8 cellular contexts compared by ENCODE assay signal in genomic region chr7:139340037-139340807, GRCh38. TPM values are rescaled to one million over a fixed set of nuclear protein-coding genes. Genes with fewer than 3 reads are reported as not detected.
DNase-seq lines count a peak whose midpoint lies in the region; ATAC-seq and TF ChIP-seq lines count a peak whose summit lies in the region.

No MANE protein-coding gene starts in this region.

- peak overlapping the region; percentile 46 to 75; a peak in 3 of 4 replicates for H3K4me3 ChIP-seq in DND-41 (ENCODE audit: low read depth in 1 of 2, low read length in 2 of 2)
- H3K4me3 ChIP-seq in Panc1 (ENCODE audit: low read depth in 2 of 2, low read length in 2 of 2), result peak overlapping the region; percentile 69 to 90
- peak overlapping the region; percentile 75 to 92 (median 78) for H3K4me3 ChIP-seq in esophagus muscularis mucosa
- H3K4me3 ChIP-seq in muscle layer of duodenum (ENCODE audit: low read depth in 1 of 2, low read length in 2 of 2), result peak overlapping the region; percentile 81 to 88

- no TSS peak for BruUV-seq in Panc1 (replicated peaks; lab: Mats Ljungman, UMichigan)

- intact Hi-C loops in Panc1 (cut with micrococcal nuclease; ENCODE audit: unreplicated experiment) (no loop called here), esophagus muscularis mucosa (cut with DNase I) (no loop called here)

- no peaks in the 10 kb centered on the region for H3K9me3 ChIP-seq in DND-41 (ENCODE audit: insufficient read depth, low read length, severe bottlenecking)
- no peaks in the 10 kb centered on the region for H3K9me3 ChIP-seq in KOPT-K1 (ENCODE audit: insufficient read depth, low read length, poor library complexity, severe bottlenecking)
- H3K9me3 ChIP-seq in Panc1 (ENCODE audit: control insufficient read depth, insufficient read depth, low read depth, low read length), result peaks cover 6% of the 10 kb centered on the region; the same call in 1 of the 2 replicates
- H3K9me3 ChIP-seq in esophagus muscularis mucosa, result peaks cover 0 to 8% (median 2%) of the 10 kb centered on the region in 4 donors
- no peaks in the 10 kb centered on the region for H3K9me3 ChIP-seq in muscle layer of duodenum (ENCODE audit: control insufficient read depth in 1 of 2, low read length in 2 of 2)

- H3K9me3 Mint-ChIP-seq in activated T-cell treated with anti-CD3 and anti-CD28 coated beads, Interleukin-2, amount 50 U/mL, for 72 hours, result peaks cover 4 to 9% of the 10 kb centered on the region in 2 donors

- H3K9ac ChIP-seq in DND-41 (ENCODE audit: low read depth, low read length), result peak overlapping the region; percentile 88

- peaks cover 22% of the 10 kb centered on the region for H3K4me1 Mint-ChIP-seq in activated T-cell treated with anti-CD3 and anti-CD28 coated beads, Interleukin-2, amount 50 U/mL, for 72 hours (ENCODE audit: low read depth)

- no peaks in the 10 kb centered on the region for H4K20me1 ChIP-seq in DND-41 (ENCODE audit: insufficient read depth, low read length)

- ATAC-seq in DND-41 (ENCODE audit: insufficient read depth, low read depth), result peak; percentile 79
- peak; percentile 88 for ATAC-seq in GM21825 (IDR thresholded peaks at IDR 0.05; ENCODE audit: unreplicated experiment)
- peak; percentile 90 for ATAC-seq in Panc1
- peak; percentile 83 to 85 for ATAC-seq in activated T-cell treated with anti-CD3 and anti-CD28 coated beads, Interleukin-2, amount 50 U/mL, for 72 hours (replicated peaks in 1 of 2)

- POLR2A ChIA-PET in Panc1 (lab: Charles Lee), result interaction anchor here (0.6 to 1.0 kb wide), 2 partner anchors 20 to 111 kb away, joined by 3 to 4 read pairs; partner anchors contain the start of gene LUC7L2

- peak overlapping the region; percentile 100 for H3K27ac Mint-ChIP-seq in activated T-cell treated with anti-CD3 and anti-CD28 coated beads, Interleukin-2, amount 50 U/mL, for 72 hours

- H3K4me3 Mint-ChIP-seq in activated T-cell treated with anti-CD3 and anti-CD28 coated beads, Interleukin-2, amount 50 U/mL, for 72 hours, result peak overlapping the region; percentile 92 to 94

- 3% methylated on average over 37 of the region's 66 CpGs for WGBS in esophagus muscularis mucosa

- H2AFZ ChIP-seq in DND-41 (ENCODE audit: low read depth, low read length), result peak overlapping the region; percentile 79

- peaks cover 33% of the 10 kb centered on the region for H3K79me2 ChIP-seq in DND-41 (ENCODE audit: insufficient read depth, low read length)

- H3K36me3 Mint-ChIP-seq in activated T-cell treated with anti-CD3 and anti-CD28 coated beads, Interleukin-2, amount 50 U/mL, for 72 hours (ENCODE audit: insufficient read depth in 2 of 2), result peaks cover 11 to 13% of the 10 kb centered on the region in 2 donors

- no peak for TF ChIP-seq POLR2A in esophagus muscularis mucosa (IDR thresholded peaks at IDR 0.05; ENCODE audit: low read depth)

- H3K27me3 ChIP-seq in DND-41 (ENCODE audit: insufficient read depth, low read length, poor library complexity) (no peaks in the 10 kb centered on the region), Panc1 (ENCODE audit: control insufficient read depth, insufficient read depth, low read length) (no peaks in the 10 kb centered on the region), esophagus muscularis mucosa (no peaks in the 10 kb centered on the region), muscle layer of duodenum (ENCODE audit: low read depth, low read length) (no peaks in the 10 kb centered on the region)

- DNase-seq in DND-41 (peak; percentile 99), Panc1 (ENCODE audit: low read depth, low spot score) (peak; percentile 100), esophagus muscularis mucosa (ENCODE audit: extremely low spot score) (peak; percentile 100)
- DNase-seq in activated T-cell treated with anti-CD3 and anti-CD28 coated beads, Interleukin-2, amount 50 U/mL, for 72 hours, result peak; percentile 98
- peak; percentile 95 for DNase-seq in stimulated activated CD8-positive, alpha-beta memory T cell treated with anti-CD3 and anti-CD28 coated beads, Interleukin-7, amount 100 ng/mL, for 24 hours (ENCODE audit: low read depth)

- H3K36me3 ChIP-seq in DND-41 (ENCODE audit: insufficient read depth, low read length) (peaks cover 7% of the 10 kb centered on the region), KOPT-K1 (ENCODE audit: insufficient read depth, low read length) (peaks cover 1% of the 10 kb centered on the region; the same call in 1 of the 2 replicates), Panc1 (ENCODE audit: control insufficient read depth, insufficient read depth, low read length) (no peaks in the 10 kb centered on the region; the same call in 1 of the 2 replicates), esophagus muscularis mucosa (peaks cover 0 to under 1% (median 0%) of the 10 kb centered on the region in 4 donors), muscle layer of duodenum (ENCODE audit: control insufficient read depth in 1 of 2, insufficient read depth in 2 of 2, low read length in 2 of 2) (peaks cover 0 to 7% of the 10 kb centered on the region in 2 donors)

- H3K4me2 ChIP-seq in DND-41 (ENCODE audit: insufficient read depth, low read length), result peak overlapping the region; percentile 82

- H3K27me3 Mint-ChIP-seq in activated T-cell treated with anti-CD3 and anti-CD28 coated beads, Interleukin-2, amount 50 U/mL, for 72 hours (ENCODE audit: low read depth), result no peaks in the 10 kb centered on the region

- peak overlapping the region; percentile 95 for H3K27ac ChIP-seq in DND-41 (ENCODE audit: low read length)
- H3K27ac ChIP-seq in KOPT-K1 (ENCODE audit: low read depth, low read length, poor library complexity, severe bottlenecking), result peak overlapping the region; percentile 95
- peak overlapping the region; percentile 98 for H3K27ac ChIP-seq in Panc1 (ENCODE audit: low read length)
- peak overlapping the region; percentile 97 to 100 (median 98) for H3K27ac ChIP-seq in esophagus muscularis mucosa (replicated peaks in 1 of 4)
- H3K27ac ChIP-seq in muscle layer of duodenum (ENCODE audit: low read length), result peak overlapping the region; percentile 99

- CTCF ChIA-PET in Panc1 (lab: Charles Lee), result no interaction called here

- peak; percentile 75 for TF ChIP-seq CTCF in DND-41 (IDR thresholded peaks at IDR 0.05; ENCODE audit: borderline replicate concordance, extremely low read depth, low read length, poor library complexity, severe bottlenecking)
- peak; percentile 91 for TF ChIP-seq CTCF in Panc1 (IDR thresholded peaks at IDR 0.05)
- TF ChIP-seq CTCF in esophagus muscularis mucosa (IDR thresholded peaks at IDR 0.05), result peak; percentile 74 to 83 (median 82)

- H3K4me1 ChIP-seq in DND-41 (ENCODE audit: insufficient read depth, low read length) (peaks cover 26% of the 10 kb centered on the region), Panc1 (ENCODE audit: control insufficient read depth, insufficient read depth, low read length) (peaks cover 8% of the 10 kb centered on the region), esophagus muscularis mucosa (peaks cover 9 to 20% (median 18%) of the 10 kb centered on the region in 4 donors), muscle layer of duodenum (ENCODE audit: control insufficient read depth in 1 of 2, insufficient read depth in 2 of 2, low read length in 2 of 2) (peaks cover 5 to 12% of the 10 kb centered on the region in 2 donors)

- in situ Hi-C loops in Panc1 (cut with HindIII; ENCODE audit: low pct_unique_long_range_greater_than_20kb, low sequenced_read_pairs), result no loop called here

- no peak for TF ChIP-seq EP300 in esophagus muscularis mucosa (IDR thresholded peaks at IDR 0.05)

RNA-seq across cellular contexts. Expression of gene FMC1, which starts 0.9 kb away (rescaled TPM):
- total RNA-seq in Panc1 (2021; ENCODE audit: unreplicated experiment), result 12.7 TPM
- 18.5 TPM for polyA plus RNA-seq in Panc1 (2012; ENCODE audit: insufficient read length)
- total RNA-seq in activated T-cell treated with anti-CD3 and anti-CD28 coated beads, Interleukin-2, amount 50 U/mL, for 72 hours, result 10 to 100 TPM in 1 of 2 donors, 1 to 10 TPM in 1; 7.8 to 15.9 TPM
- total RNA-seq in esophagus muscularis mucosa, result 10 to 100 TPM; 17.4 to 26.4 (median 19.7) TPM

RNA-seq across cellular contexts. Expression of gene LUC7L2, which starts 19.5 kb away (rescaled TPM):
- total RNA-seq in Panc1 (2021; ENCODE audit: unreplicated experiment) (110 TPM), esophagus muscularis mucosa (10 to 100 TPM; 56.0 to 63.7 (median 58.3) TPM)
- polyA plus RNA-seq in Panc1 (2012; ENCODE audit: insufficient read length), result 92.6 TPM
- total RNA-seq in activated T-cell treated with anti-CD3 and anti-CD28 coated beads, Interleukin-2, amount 50 U/mL, for 72 hours, result 100 to 1,000 TPM; 178 to 217 TPM

Comparison
In these comparisons a context has a peak if more than half of its experiments do, and no peak if none do; other contexts are left out.
1. Peak in every context shown above with its lines: DNase-seq, ATAC-seq, H3K4me3 ChIP-seq and H3K27ac ChIP-seq.